Comparison of ENCODE assay signal across 8 cellular contexts in the genomic region with DNA sequence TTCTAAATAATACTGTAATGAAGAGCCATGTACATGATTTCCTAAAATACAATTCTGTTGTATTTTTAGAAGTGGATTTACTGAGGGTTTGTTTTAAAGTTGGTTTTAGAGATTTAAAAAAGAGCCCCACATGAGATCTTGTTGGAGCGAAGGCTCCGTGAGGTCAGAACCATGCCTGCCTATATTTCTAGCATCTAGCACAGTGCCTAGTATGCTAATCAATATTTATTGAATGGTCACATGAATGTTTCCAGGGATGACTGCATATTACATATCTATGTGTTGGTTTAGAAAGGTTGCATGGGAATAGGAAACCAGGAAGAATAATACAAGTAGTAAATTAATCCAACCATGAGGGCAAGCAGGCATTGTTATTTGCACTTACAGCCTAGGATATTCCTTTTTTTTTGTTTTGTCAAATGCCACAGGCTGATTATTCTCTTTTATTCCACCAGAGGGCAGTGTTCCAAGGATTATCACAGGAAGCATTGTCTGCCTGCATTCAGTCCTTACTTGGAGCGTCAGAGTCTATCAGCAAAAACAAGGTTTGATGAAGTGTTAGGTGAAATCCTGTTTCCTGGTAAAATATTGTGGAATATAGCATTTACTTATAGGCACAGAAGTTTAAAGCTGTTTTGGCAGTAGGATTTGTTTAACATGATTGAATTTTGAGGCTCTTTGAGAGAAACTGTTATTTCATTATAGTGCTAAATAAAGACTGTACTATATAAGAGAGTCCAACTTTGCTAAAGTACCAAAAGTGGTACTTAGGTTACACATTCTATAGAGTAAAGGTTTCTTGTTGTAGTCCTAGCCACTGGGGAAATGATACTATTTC. TPM values are rescaled to one million over a fixed set of nuclear protein-coding genes. Genes with fewer than 3 reads are reported as not detected.
A peak's percentile ranks its signal among the peaks of the same experiment; 100 is the strongest.
DNase-seq lines count a peak whose midpoint lies in the region; ATAC-seq, FAIRE-seq and TF ChIP-seq lines count a peak whose summit lies in the region.

No MANE protein-coding gene starts in this region.

- no peaks in the 10 kb centered on the region for H3K9me3 Mint-ChIP-seq in activated CD8-positive, alpha-beta T cell treated with anti-CD3 and anti-CD28 coated beads for 36 hours
- no peaks in the 10 kb centered on the region for H3K9me3 Mint-ChIP-seq in osteocyte (ENCODE audit: unreplicated experiment)

- no peak overlapping the region for H3K4me3 Mint-ChIP-seq in activated CD8-positive, alpha-beta T cell treated with anti-CD3 and anti-CD28 coated beads for 36 hours
- no peak overlapping the region for H3K4me3 Mint-ChIP-seq in osteocyte (ENCODE audit: unreplicated experiment)

- H3K36me3 Mint-ChIP-seq in activated CD8-positive, alpha-beta T cell treated with anti-CD3 and anti-CD28 coated beads for 36 hours (ENCODE audit: low read depth): peaks cover 17% of the 10 kb centered on the region
- peaks cover 32% of the 10 kb centered on the region for H3K36me3 Mint-ChIP-seq in osteocyte (ENCODE audit: unreplicated experiment)

- intact Hi-C loops in activated CD8-positive, alpha-beta T cell treated with anti-CD3 and anti-CD28 coated beads for 36 hours (cut with micrococcal nuclease): loop anchor here (10.0 kb wide), 1 partner anchor 203 kb away; no protein-coding TSS in a partner anchor

- peak; percentile 86 for ATAC-seq in activated CD8-positive, alpha-beta T cell treated with anti-CD3 and anti-CD28 coated beads for 36 hours
- peak; percentile 66 for ATAC-seq in foreskin keratinocyte
- no peak for ATAC-seq in GM21447 (IDR thresholded peaks at IDR 0.05; ENCODE audit: unreplicated experiment)

- CTCF ChIA-PET in activated CD8-positive, alpha-beta T cell treated with anti-CD3 and anti-CD28 coated beads for 36 hours (lab: Charles Lee): interaction anchor here (0.6 to 1.5 kb wide), 8 partner anchors 12 to 810 kb away, joined by 3 to 7 read pairs (median 3); no protein-coding TSS in a partner anchor

- FAIRE-seq in H54 (lab: Jason Lieb, UNC): peak; percentile 88

- peaks cover 18% of the 10 kb centered on the region for H3K4me1 Mint-ChIP-seq in activated CD8-positive, alpha-beta T cell treated with anti-CD3 and anti-CD28 coated beads for 36 hours (ENCODE audit: low read depth)
- peaks cover 4% of the 10 kb centered on the region for H3K4me1 Mint-ChIP-seq in osteocyte (ENCODE audit: unreplicated experiment)

- TF ChIP-seq POLR2A in H54 (IDR thresholded peaks at IDR 0.05; ENCODE audit: low read depth, low read length): no peak

- no peaks in the 10 kb centered on the region for H3K27me3 Mint-ChIP-seq in activated CD8-positive, alpha-beta T cell treated with anti-CD3 and anti-CD28 coated beads for 36 hours
- no peaks in the 10 kb centered on the region for H3K27me3 Mint-ChIP-seq in osteocyte (ENCODE audit: unreplicated experiment)

- peaks cover 5% of the 10 kb centered on the region for H3K4me1 ChIP-seq in foreskin keratinocyte

- POLR2A ChIA-PET in activated CD8-positive, alpha-beta T cell treated with anti-CD3 and anti-CD28 coated beads for 36 hours (lab: Charles Lee): no interaction called here

- H3K27me3 ChIP-seq in foreskin keratinocyte: no peaks in the 10 kb centered on the region

- TF ChIP-seq CTCF in activated CD8-positive, alpha-beta T cell treated with anti-CD3 and anti-CD28 coated beads for 36 hours (IDR thresholded peaks at IDR 0.05): peak; percentile 96
- peak; percentile 91 for TF ChIP-seq CTCF in foreskin keratinocyte (conservative IDR thresholded peaks at IDR 0.05)
- TF ChIP-seq CTCF in osteocyte (IDR thresholded peaks at IDR 0.05): peak; percentile 86

- peak overlapping the region; percentile 60 for H3K27ac ChIP-seq in foreskin keratinocyte

- peak overlapping the region; percentile 76 for H3K27ac Mint-ChIP-seq in activated CD8-positive, alpha-beta T cell treated with anti-CD3 and anti-CD28 coated beads for 36 hours
- H3K27ac Mint-ChIP-seq in osteocyte (ENCODE audit: unreplicated experiment): peak overlapping the region; percentile 24

- DNase-seq in DMS 273 treated with DMSO at 0.1 percent for 48 hours (lab: John Stamatoyannopoulos, UW) (peak; percentile 5), H54 (ENCODE audit: insufficient read length, low spot score) (no peak), NCI-H2227 treated with DMSO at 0.1 percent for 48 hours (lab: John Stamatoyannopoulos, UW) (peak; percentile 59), foreskin keratinocyte (peak; percentile 36 to 57), osteocyte (ENCODE audit: extremely low spot score, unreplicated experiment) (no peak), UCSD-AML1 (lab: John Stamatoyannopoulos, UW; ENCODE audit: unreplicated experiment) (no peak)
- peak; percentile 35 for DNase-seq in activated CD8-positive, alpha-beta T cell treated with anti-CD3 and anti-CD28 coated beads for 36 hours

RNA-seq across cellular contexts. Expression of gene COG3, which starts 46.8 kb away (rescaled TPM):
- total RNA-seq in activated CD8-positive, alpha-beta T cell treated with anti-CD3 and anti-CD28 coated beads for 36 hours: 10 to 100 TPM; 19.9 to 22.1 TPM
- total RNA-seq in foreskin keratinocyte (21.7 and 25.7 TPM in 2 replicates), osteocyte (27.4 and 31.0 TPM in 2 replicates)
- 11.6 and 12.1 TPM in 2 replicates for polyA plus RNA-seq in foreskin keratinocyte

Comparison
In these comparisons a context has a peak if more than half of its experiments do, and no peak if none do; other contexts are left out.
1. DNase-seq: peak in DMS 273 treated with DMSO at 0.1 percent for 48 hours (single experiment), NCI-H2227 treated with DMSO at 0.1 percent for 48 hours (single experiment), activated CD8-positive, alpha-beta T cell treated with anti-CD3 and anti-CD28 coated beads for 36 hours (single experiment) and foreskin keratinocyte (2 of 2); none in H54 (single experiment), osteocyte (single experiment) and UCSD-AML1 (single experiment).
2. Peak in every context shown above with its lines, with median percentiles within 50 percentile points of each other: CTCF ChIP-seq.